ENCODE assay signal across 8 cellular contexts in the genomic region with DNA sequence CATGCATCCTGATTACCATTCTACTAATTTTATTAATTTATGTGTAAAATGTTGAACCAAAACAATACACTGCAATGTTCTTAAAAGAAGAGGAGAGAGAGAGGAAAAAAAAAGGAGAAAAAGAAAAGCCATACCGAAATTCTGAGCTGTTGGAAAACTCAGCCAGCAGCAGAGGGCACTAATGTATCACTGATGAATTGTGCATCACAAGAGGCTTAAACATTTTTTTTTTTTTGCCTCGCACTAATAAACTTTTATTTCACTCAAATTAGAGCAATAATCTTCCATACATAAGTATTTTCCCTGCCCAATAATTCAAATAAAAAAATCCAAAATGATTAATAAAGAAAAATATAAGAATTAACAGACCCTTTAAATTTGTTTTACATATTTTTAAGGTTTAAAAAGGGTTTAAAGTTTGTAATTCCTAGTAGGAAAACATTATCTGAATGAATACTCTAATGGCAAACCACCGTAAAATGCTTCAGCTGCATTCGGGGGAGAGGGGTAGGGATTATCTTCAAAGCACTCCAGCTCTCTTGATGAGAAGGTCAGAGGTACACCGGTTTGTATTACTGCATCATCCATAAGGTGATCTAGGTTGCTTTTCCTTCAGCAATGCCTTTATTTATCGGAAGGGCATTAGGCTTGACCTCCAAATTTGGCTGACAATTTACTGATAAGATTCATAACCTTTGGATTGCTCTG. TPM values are rescaled to one million over a fixed set of nuclear protein-coding genes. Genes with fewer than 3 reads are reported as not detected.
A peak's percentile ranks its signal among the peaks of the same experiment; 100 is the strongest.
DNase-seq lines count a peak whose midpoint lies in the region; ATAC-seq and TF ChIP-seq lines count a peak whose summit lies in the region.

No MANE protein-coding gene starts in this region.

- no peaks in the 10 kb centered on the region for H3K27me3 ChIP-seq in BJ (ENCODE audit: control insufficient read depth, insufficient read depth, low read length)
- H3K27me3 ChIP-seq in mammary epithelial cell (ENCODE audit: insufficient read depth, low read length) = no peaks in the 10 kb centered on the region
- no peaks in the 10 kb centered on the region for H3K27me3 ChIP-seq in mesendoderm (ENCODE audit: insufficient read depth, low read length, poor library complexity)

- H2AK5ac ChIP-seq in mesendoderm (ENCODE audit: low read length) = no peak overlapping the region

- POLR2A ChIA-PET in BJ (lab: Charles Lee) = interaction anchor here (0.6 kb wide), 1 partner anchor 716 kb away, joined by 3 read pairs; no protein-coding TSS in a partner anchor

- H3K9ac ChIP-seq in mammary epithelial cell (ENCODE audit: insufficient read depth, low read length) = no peak overlapping the region
- H3K9ac ChIP-seq in mesendoderm (ENCODE audit: low read length) = no peak overlapping the region

- 45% methylated on average over 6 of the region's 6 CpGs for WGBS in mammary epithelial cell (ENCODE audit: low coverage, missing lambda C conversion rate)
- WGBS in mesendoderm (ENCODE audit: extremely low coverage, insufficient coverage, low lambda C conversion rate) = no CpG with 5 or more reads among the region's 6 CpGs

- H4K20me1 ChIP-seq in mammary epithelial cell (ENCODE audit: insufficient read depth, low read length) = no peaks in the 10 kb centered on the region

- no peak overlapping the region for H3K18ac ChIP-seq in mesendoderm (ENCODE audit: low read length)

- H3K27ac ChIP-seq in mammary epithelial cell (ENCODE audit: insufficient read depth, low read depth, low read length) (no peak overlapping the region), mesendoderm (ENCODE audit: low read depth, low read length) (no peak overlapping the region)

- no peak overlapping the region for H4K8ac ChIP-seq in mesendoderm (ENCODE audit: low read depth, low read length)

- no TSS peak for BruUV-seq in mammary epithelial cell (replicated peaks; lab: Mats Ljungman, UMichigan)

- no peak overlapping the region for H2BK5ac ChIP-seq in mesendoderm (ENCODE audit: low read length)

- no peak overlapping the region for H3K4ac ChIP-seq in mesendoderm (ENCODE audit: low read depth, low read length)

- H3K36me3 ChIP-seq in BJ (ENCODE audit: control insufficient read depth, insufficient read depth, low read length) = no peaks in the 10 kb centered on the region
- H3K36me3 ChIP-seq in mammary epithelial cell (ENCODE audit: insufficient read depth, low read length) = no peaks in the 10 kb centered on the region
- no peaks in the 10 kb centered on the region for H3K36me3 ChIP-seq in mesendoderm (ENCODE audit: control insufficient read depth, insufficient read depth, low read length)

- H3K79me1 ChIP-seq in mesendoderm (ENCODE audit: low read length) = no peaks in the 10 kb centered on the region

- TF ChIP-seq CTCF in BJ (IDR thresholded peaks at IDR 0.05; ENCODE audit: insufficient read depth, low read depth, low read length) (peak; percentile 65), GM12865 (IDR thresholded peaks at IDR 0.05; ENCODE audit: insufficient read depth, low read depth, low read length, missing control alignments) (peak; percentile 32), mammary epithelial cell (conservative IDR thresholded peaks at IDR 0.05 in 1 of 2, IDR thresholded peaks at IDR 0.05 in 1 of 2; ENCODE audit: extremely low read depth in 1 of 2, insufficient read depth in 1 of 2, low read depth in 1 of 2, low read length in 2 of 2) (peak; percentile 60 to 70)

- dilution Hi-C loops in mammary epithelial cell (cut with HindIII; ENCODE audit: low sequenced_read_pairs) = no loop called here

- CTCF ChIA-PET in BJ (lab: Yijun Ruan, JAX) (interaction anchor here (0.6 to 3.1 kb wide), 22 partner anchors 9 to 1916 kb away, joined by 3 to 15 read pairs (median 3); no protein-coding TSS in a partner anchor), mammary epithelial cell (lab: Charles Lee; ENCODE audit: low non-redundant PET) (interaction anchor here (0.5 kb wide), 2 partner anchors 25 to 375 kb away, joined by 3 to 7 read pairs; no protein-coding TSS in a partner anchor)

- ATAC-seq in GM19023 (IDR thresholded peaks at IDR 0.05; ENCODE audit: unreplicated experiment) (no peak), HG02798 (IDR thresholded peaks at IDR 0.05; ENCODE audit: poor library complexity, unreplicated experiment) (no peak)

- H3K23ac ChIP-seq in mesendoderm (ENCODE audit: low read length) = no peak overlapping the region

- H2BK15ac ChIP-seq in mesendoderm (replicated peaks; ENCODE audit: low read depth) = no peak overlapping the region

- H3K79me2 ChIP-seq in mammary epithelial cell (ENCODE audit: insufficient read depth, low read length) = no peaks in the 10 kb centered on the region
- no peaks in the 10 kb centered on the region for H3K79me2 ChIP-seq in mesendoderm (ENCODE audit: control insufficient read depth, insufficient read depth, low read length)

- no peak overlapping the region for H4K5ac ChIP-seq in mesendoderm (ENCODE audit: low read length)

- H3K4me2 ChIP-seq in mammary epithelial cell (ENCODE audit: insufficient read depth, low read depth, low read length) (no peak overlapping the region), mesendoderm (ENCODE audit: low read length) (no peak overlapping the region)

- H3K4me3 ChIP-seq in BJ (ENCODE audit: low read depth, low read length) = no peak overlapping the region
- H3K4me3 ChIP-seq in GM12865 (ENCODE audit: low read depth, low read length) = no peak overlapping the region
- no peak overlapping the region for H3K4me3 ChIP-seq in mammary epithelial cell (replicated peaks in 1 of 3; ENCODE audit: insufficient read depth in 1 of 3, low read depth in 2 of 3, low read length in 3 of 3)
- H3K4me3 ChIP-seq in mesendoderm (ENCODE audit: low read length) = no peak overlapping the region

- H2AFZ ChIP-seq in mammary epithelial cell (ENCODE audit: low read depth, low read length) = no peak overlapping the region

- in situ Hi-C loops in mammary epithelial cell (cut with MboI; ENCODE audit: low sequenced_read_pairs in 2 of 2) = loop anchor here (25.0 kb wide), 4 partner anchors 329 to 1179 kb away; no protein-coding TSS in a partner anchor

- no peaks in the 10 kb centered on the region for H3K9me3 ChIP-seq in mammary epithelial cell (replicated peaks; ENCODE audit: insufficient read depth, low read length)

- no peaks in the 10 kb centered on the region for H3K4me1 ChIP-seq in mammary epithelial cell (ENCODE audit: insufficient read depth, low read length)
- H3K4me1 ChIP-seq in mesendoderm (ENCODE audit: control insufficient read depth, low read depth, low read length) = no peaks in the 10 kb centered on the region

- no peak overlapping the region for H2BK120ac ChIP-seq in mesendoderm (ENCODE audit: low read depth, low read length)

- no peak overlapping the region for H3K56ac ChIP-seq in mesendoderm (ENCODE audit: low read length)

- DNase-seq in BJ (ENCODE audit: low read depth) (peak; percentile 17), GM12865 (ENCODE audit: low read depth) (peak; percentile 32), NCI-H526 (lab: John Stamatoyannopoulos, UW) (peak; percentile 36 to 78), mammary epithelial cell (peak; percentile 28), mesendoderm (peak; percentile 51), posterior vena cava (ENCODE audit: low spot score) (no peak)

- intact Hi-C loops in mammary epithelial cell (cut with micrococcal nuclease) = loop anchor here (1.0 to 10.0 kb wide), 7 partner anchors 191 to 1167 kb away; no protein-coding TSS in a partner anchor
- intact Hi-C loops in posterior vena cava (cut with DNase I) = no loop called here

RNA-seq across cellular contexts. Expression of a gene that starts 41.9 kb away (rescaled TPM):
- polyA plus RNA-seq in BJ (2011; rRNA removed) (6.7 and 10.2 TPM in 2 replicates), mammary epithelial cell (9.5 TPM)
- 3.7 and 4.9 TPM in 2 replicates for polyA minus RNA-seq in BJ (2011; rRNA and poly(A)+ RNA removed)
- total RNA-seq in mammary epithelial cell (1 to 10 TPM; 5.4 to 6.8 TPM), posterior vena cava (1 to 10 TPM; 5.6 to 5.7 TPM)
- 19.1 TPM for polyA minus RNA-seq in mammary epithelial cell
- polyA plus RNA-seq in mesendoderm (2013, experiment 1 of 2) = 10.9 TPM
- polyA plus RNA-seq in mesendoderm (2013, experiment 2 of 2) = 10.4 TPM
